ENCODE assay signal across 2 cellular contexts in the genomic region with DNA sequence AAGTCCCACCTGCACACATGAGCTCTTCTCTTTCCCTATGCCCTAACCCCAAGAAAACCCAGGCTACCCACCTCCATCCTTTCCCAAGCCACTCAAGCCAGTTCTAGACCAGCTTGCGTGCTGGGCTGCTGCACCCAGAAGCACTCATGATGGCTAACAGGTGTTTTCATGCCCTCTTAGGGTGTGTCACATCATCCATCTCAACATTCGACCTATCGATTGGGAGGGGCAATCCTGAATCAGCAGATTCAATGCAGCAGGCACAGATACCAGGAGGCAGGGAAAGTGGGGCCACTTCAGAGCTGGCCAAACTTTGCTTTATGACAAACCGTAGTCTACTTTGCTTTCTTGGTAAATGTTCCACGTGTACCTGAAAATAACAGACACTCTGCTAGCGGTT.
TF ChIP-seq lines count a peak whose summit lies in the region.

No MANE protein-coding gene starts in this region.

TF ChIP-seq in HepG2, 621 proteins besides CTCF, POLR2A, EP300 and RAD21:
- TF ChIP-seq MAFK (conservative IDR thresholded peaks at IDR 0.05 in 1 of 2, IDR thresholded peaks at IDR 0.05 in 1 of 2; ENCODE audit: low read length in 2 of 2), result 0 out of 4 replicates have a peak, but pooled peaks have one; percentile 3 to 6
- TF ChIP-seq KLF15 (CRISPR knock-in tag; IDR thresholded peaks at IDR 0.05; ENCODE audit: borderline replicate concordance), result no peak
- no peak for TF ChIP-seq ATF7 (IDR thresholded peaks at IDR 0.05)
- no peak for TF ChIP-seq ATF7 (CRISPR knock-in tag; IDR thresholded peaks at IDR 0.05)
TF ChIP-seq in HepG2: peak in this region for 1.

TF ChIP-seq in H1, 55 proteins besides CTCF, POLR2A, EP300 and RAD21:
- TF ChIP-seq JUND (IDR thresholded peaks at IDR 0.05; ENCODE audit: low read length) (no peak), HDAC6 (IDR thresholded peaks at IDR 0.05; ENCODE audit: low read depth, low read length) (no peak), BRCA1 (IDR thresholded peaks at IDR 0.05; ENCODE audit: low read depth, low read length) (no peak), TEAD4 (IDR thresholded peaks at IDR 0.05; ENCODE audit: low read depth, low read length) (no peak)
